Comparison of ENCODE assay signal across 26 cellular contexts in the genomic region with DNA sequence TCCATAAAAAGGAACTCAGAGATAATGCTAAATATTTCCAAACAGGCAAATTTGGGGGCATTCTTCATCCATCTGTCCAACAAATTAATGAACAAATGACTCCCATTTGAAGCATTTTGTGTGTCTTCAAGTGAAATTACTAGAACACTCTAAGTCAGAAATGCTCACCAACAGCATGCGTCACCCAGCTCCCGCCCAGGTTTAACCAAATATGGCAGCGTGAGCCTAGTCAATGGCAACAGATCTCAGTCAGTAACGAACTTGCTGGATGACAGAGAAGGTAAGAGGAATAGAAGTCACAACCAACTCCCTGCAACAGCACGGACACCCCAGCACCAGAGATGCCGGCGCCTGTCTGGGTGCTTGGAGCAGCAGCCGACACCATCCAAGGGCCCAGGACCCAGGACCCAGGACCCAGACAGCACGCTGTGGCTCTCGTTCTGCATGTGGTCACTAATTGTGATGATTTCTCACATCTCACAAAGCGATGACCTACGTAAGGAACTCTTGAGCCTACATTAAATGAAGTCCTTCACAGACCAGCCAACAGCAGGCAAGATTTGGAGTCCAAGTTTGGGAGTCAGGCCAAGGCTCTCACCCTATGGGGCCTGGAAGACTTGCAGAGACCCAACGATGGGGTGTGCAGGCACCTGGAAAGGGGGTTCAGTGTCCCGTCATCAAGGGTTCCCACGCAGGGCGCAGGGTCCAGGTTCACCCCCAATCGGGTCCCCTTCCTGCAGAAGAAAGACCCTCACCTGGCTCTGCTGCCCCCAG.
DNase-seq lines count a peak whose midpoint lies in the region; ATAC-seq and TF ChIP-seq lines count a peak whose summit lies in the region.
"Had no signal": no experiment of that assay in that cellular context is flagged by ENCODE, and none has a peak within 500 bp of the region (broad histone marks: within the 10 kb centered on the region; RNA-seq: fewer than 3 reads in every experiment).

No MANE protein-coding gene starts in this region.

- H3K36me3 ChIP-seq in neural progenitor cell (no peaks in the 10 kb centered on the region), stomach (no peaks in the 10 kb centered on the region), sigmoid colon (no peaks in the 10 kb centered on the region), Peyer's patch (no peaks in the 10 kb centered on the region)

- H4K20me1 ChIP-seq in neural progenitor cell (ENCODE audit: low read depth): no peaks in the 10 kb centered on the region

- peaks cover 6% of the 10 kb centered on the region for H3F3A ChIP-seq in neural progenitor cell (ENCODE audit: low read depth)

- H3K9ac ChIP-seq in neural progenitor cell: no peak overlapping the region

- peak overlapping the region; percentile 31 for H3K4me3 Mint-ChIP-seq in neural progenitor cell
- H3K4me3 Mint-ChIP-seq: B cell; CD8-positive, alpha-beta T cell had no signal

- DNase-seq in cardiac septum (ENCODE audit: low spot score) (peak; percentile 66), left ventricle myocardium superior (no peak), neural progenitor cell (ENCODE audit: low spot score) (no peak), stomach (peak; percentile 21), sigmoid colon (no peak), Peyer's patch (no peak)
- DNase-seq: CD8-positive, alpha-beta T cell; DMS 273 treated with DMSO at 0.1 percent for 48 hours; DMS79; EL; GDM1; GOT3; HCEC 1CT; KBM-7; NCI-H1105 treated with DMSO at 0.1 percent for 48 hours; NCI-H146; NCI-H1930; NCI-H2107; NCI-H524; NCI-H774 had no signal

- 81 to 92% (median 87%) methylated on average over 13 to 17 of the region's 17 CpGs for WGBS in stomach, 5 donors
- WGBS in sigmoid colon, 2 donors: 85 to 92% methylated on average over 17 of the region's 17 CpGs

- no peaks in the 10 kb centered on the region for H3K36me3 Mint-ChIP-seq in neural progenitor cell
- H3K36me3 Mint-ChIP-seq: CD8-positive, alpha-beta T cell had no signal

- H2AFZ ChIP-seq in neural progenitor cell (replicated peaks): no peak overlapping the region

- H3K27ac Mint-ChIP-seq in neural progenitor cell: no peak overlapping the region
- H3K27ac Mint-ChIP-seq: B cell; CD8-positive, alpha-beta T cell had no signal

- H3K4me3 ChIP-seq in neural progenitor cell (no peak overlapping the region), stomach (no peak overlapping the region), sigmoid colon (no peak overlapping the region), Peyer's patch (no peak overlapping the region)
- H3K4me3 ChIP-seq: GM12878 had no signal

- H3K9me3 ChIP-seq in neural progenitor cell (ENCODE audit: low read depth) (no peaks in the 10 kb centered on the region), stomach (no peaks in the 10 kb centered on the region), sigmoid colon (no peaks in the 10 kb centered on the region), Peyer's patch (no peaks in the 10 kb centered on the region)

- TF ChIP-seq EP300 in stomach (IDR thresholded peaks at IDR 0.05) (no peak), sigmoid colon (IDR thresholded peaks at IDR 0.05) (no peak)

- intact Hi-C loops in cardiac septum (cut with DNase I): no loop called here
- intact Hi-C loops in left ventricle myocardium superior (cut with micrococcal nuclease): no loop called here
- intact Hi-C loops in stomach (cut with DNase I; ENCODE audit: low total_unique reads): no loop called here
- intact Hi-C loops in sigmoid colon (cut with DNase I): no loop called here

- H3K27me3 ChIP-seq in neural progenitor cell: peaks cover 52% of the 10 kb centered on the region
- H3K27me3 ChIP-seq in stomach: peaks cover 0 to 63% (median 14%) of the 10 kb centered on the region in 3 donors
- peaks cover 4 to 54% (median 36%) of the 10 kb centered on the region in 3 donors for H3K27me3 ChIP-seq in sigmoid colon
- no peaks in the 10 kb centered on the region for H3K27me3 ChIP-seq in Peyer's patch

- H3K4me2 ChIP-seq in neural progenitor cell: no peak overlapping the region

- H3K79me2 ChIP-seq in neural progenitor cell (ENCODE audit: low read depth): no peaks in the 10 kb centered on the region

- peaks cover 13% of the 10 kb centered on the region for H3K4me1 ChIP-seq in neural progenitor cell
- no peaks in the 10 kb centered on the region for H3K4me1 ChIP-seq in stomach
- no peaks in the 10 kb centered on the region for H3K4me1 ChIP-seq in sigmoid colon
- H3K4me1 ChIP-seq in Peyer's patch: no peaks in the 10 kb centered on the region

- H3K4me1 Mint-ChIP-seq in neural progenitor cell: peaks cover 27% of the 10 kb centered on the region
- H3K4me1 Mint-ChIP-seq: B cell had no signal

- TF ChIP-seq CTCF in neural progenitor cell (IDR thresholded peaks at IDR 0.05) (no peak), stomach (IDR thresholded peaks at IDR 0.05) (no peak), sigmoid colon (IDR thresholded peaks at IDR 0.05) (no peak), Peyer's patch (IDR thresholded peaks at IDR 0.05) (no peak)

- TF ChIP-seq POLR2A in stomach (IDR thresholded peaks at IDR 0.05) (no peak), sigmoid colon (IDR thresholded peaks at IDR 0.05) (no peak), Peyer's patch (IDR thresholded peaks at IDR 0.05) (no peak)

- H3K9me3 Mint-ChIP-seq in neural progenitor cell: no peaks in the 10 kb centered on the region
- H3K9me3 Mint-ChIP-seq: CD8-positive, alpha-beta T cell had no signal

- H3K27ac ChIP-seq in neural progenitor cell: no peak overlapping the region
- no peak overlapping the region for H3K27ac ChIP-seq in stomach
- no peak overlapping the region for H3K27ac ChIP-seq in sigmoid colon
- no peak overlapping the region for H3K27ac ChIP-seq in Peyer's patch
- H3K27ac ChIP-seq: 22Rv1, C4-2B had no signal

- ATAC-seq in left ventricle myocardium superior (no peak), esophagus mucosa (no peak)
- ATAC-seq: CD8-positive, alpha-beta T cell; GM12878; Right ventricle myocardium inferior had no signal

- peaks cover 11% of the 10 kb centered on the region for H3K27me3 Mint-ChIP-seq in neural progenitor cell (ENCODE audit: insufficient read depth, low read depth)

Comparison
In these comparisons a context has a peak if more than half of its experiments do, and no peak if none do; other contexts are left out.
1. DNase-seq: peak in cardiac septum (single experiment) and stomach (single experiment); none in left ventricle myocardium superior (single experiment), neural progenitor cell (single experiment), sigmoid colon (single experiment) and Peyer's patch (0 of 3).